ENCODE assay signal across 17 cellular contexts in genomic region chr5:150612405-150612804, GRCh38. TPM values are rescaled to one million over a fixed set of nuclear protein-coding genes. Genes with fewer than 3 reads are reported as not detected.
DNase-seq lines count a peak whose midpoint lies in the region; ATAC-seq and TF ChIP-seq lines count a peak whose summit lies in the region.
"Had no signal": no experiment of that assay in that cellular context is flagged by ENCODE, and none has a peak within 500 bp of the region (broad histone marks: within the 10 kb centered on the region; RNA-seq: fewer than 3 reads in every experiment).

No MANE protein-coding gene starts in this region.

- 10 to 15% methylated on average over 4 of the region's 4 CpGs for WGBS in aorta, 2 donors

- H3K36me3 Mint-ChIP-seq in MCF 10A (ENCODE audit: insufficient read depth, unreplicated experiment): no peaks in the 10 kb centered on the region
- peaks cover 4% of the 10 kb centered on the region for H3K36me3 Mint-ChIP-seq in endothelial cell (ENCODE audit: low read depth, unreplicated experiment)
- H3K36me3 Mint-ChIP-seq: activated naive CD8-positive, alpha-beta T cell treated with anti-CD3 and anti-CD28 coated beads for 36 hours had no signal

- TF ChIP-seq CTCF in breast epithelium (IDR thresholded peaks at IDR 0.05) (no peak), MCF 10A (IDR thresholded peaks at IDR 0.05; ENCODE audit: unreplicated experiment) (no peak), endothelial cell (IDR thresholded peaks at IDR 0.05; ENCODE audit: unreplicated experiment) (no peak)

- H3K36me3 ChIP-seq in breast epithelium: no peaks in the 10 kb centered on the region
- no peaks in the 10 kb centered on the region for H3K36me3 ChIP-seq in aorta (ENCODE audit: control insufficient read depth in 1 of 2, insufficient read depth in 2 of 2, low read length in 1 of 2)
- H3K36me3 ChIP-seq: BLaER1 treated with 17β-estradiol and CSF1 and Interleukin-3, amounts not matched to agents 10 nM and 100 nM had no signal

- H3K27me3 Mint-ChIP-seq in MCF 10A (ENCODE audit: insufficient read depth, unreplicated experiment): no peaks in the 10 kb centered on the region
- H3K27me3 Mint-ChIP-seq in endothelial cell (ENCODE audit: unreplicated experiment): peaks cover 2% of the 10 kb centered on the region
- H3K27me3 Mint-ChIP-seq: activated naive CD8-positive, alpha-beta T cell treated with anti-CD3 and anti-CD28 coated beads for 36 hours had no signal

- no peaks in the 10 kb centered on the region for H3K9me3 Mint-ChIP-seq in MCF 10A (ENCODE audit: unreplicated experiment)
- H3K9me3 Mint-ChIP-seq in endothelial cell (ENCODE audit: unreplicated experiment): no peaks in the 10 kb centered on the region
- H3K9me3 Mint-ChIP-seq: activated naive CD8-positive, alpha-beta T cell treated with anti-CD3 and anti-CD28 coated beads for 36 hours; activated T-cell treated with anti-CD3 and anti-CD28 coated beads, Interleukin-2, amount 50 U/mL, for 4 hours; neural crest cell had no signal

- peaks cover 31% of the 10 kb centered on the region for H3K4me1 Mint-ChIP-seq in MCF 10A (ENCODE audit: insufficient read depth, unreplicated experiment)
- H3K4me1 Mint-ChIP-seq in endothelial cell (ENCODE audit: unreplicated experiment): peaks cover 10% of the 10 kb centered on the region
- H3K4me1 Mint-ChIP-seq: activated naive CD8-positive, alpha-beta T cell treated with anti-CD3 and anti-CD28 coated beads for 36 hours had no signal

- no TSS peak for BruUV-seq in MCF 10A (replicated peaks; lab: Mats Ljungman, UMichigan)

- H3K4me1 ChIP-seq in breast epithelium: peaks cover 10 to 34% of the 10 kb centered on the region in 2 donors
- peaks cover 0 to 11% of the 10 kb centered on the region in 2 donors for H3K4me1 ChIP-seq in aorta (ENCODE audit: control insufficient read depth in 1 of 2, insufficient read depth in 2 of 2, low read length in 2 of 2)

- H3K4me3 ChIP-seq in breast epithelium (no peak overlapping the region), aorta (ENCODE audit: low read length in 2 of 2) (no peak overlapping the region)
- H3K4me3 ChIP-seq: BLaER1 treated with 17β-estradiol and CSF1 and Interleukin-3, amounts not matched to agents 10 nM and 100 nM had no signal

- CTCF ChIA-PET in MCF 10A (lab: Yijun Ruan, JAX): interaction anchor here (0.6 to 1.5 kb wide), 9 partner anchors 9 to 748 kb away, joined by 3 to 7 read pairs (median 3); no protein-coding TSS in a partner anchor

- H3K27ac ChIP-seq in breast epithelium: peak overlapping the region; percentile 59 to 78
- peak overlapping the region; percentile 31 to 86 for H3K27ac ChIP-seq in aorta (ENCODE audit: low read depth in 1 of 2, low read length in 2 of 2)
- H3K27ac ChIP-seq: BLaER1 treated with 17β-estradiol and CSF1 and Interleukin-3, amounts not matched to agents 10 nM and 100 nM had no signal

- ATAC-seq in aorta (ENCODE audit: low FRiP score) (no peak), GM21717 (IDR thresholded peaks at IDR 0.05; ENCODE audit: unreplicated experiment) (no peak), GM19023 (IDR thresholded peaks at IDR 0.05; ENCODE audit: unreplicated experiment) (no peak)
- ATAC-seq: activated T-cell treated with anti-CD3 and anti-CD28 coated beads, Interleukin-2, amount 50 U/mL, for 4 hours; HCT116 had no signal

- H3K27me3 ChIP-seq in breast epithelium (no peaks in the 10 kb centered on the region), aorta (ENCODE audit: control insufficient read depth in 1 of 2, insufficient read depth in 2 of 2, low read length in 1 of 2) (no peaks in the 10 kb centered on the region)

- H3K9me3 ChIP-seq in breast epithelium (no peaks in the 10 kb centered on the region), aorta (ENCODE audit: control insufficient read depth, low read length) (no peaks in the 10 kb centered on the region)
- H3K9me3 ChIP-seq: BLaER1 treated with 17β-estradiol and CSF1 and Interleukin-3, amounts not matched to agents 10 nM and 100 nM had no signal

- H3K4me3 Mint-ChIP-seq in MCF 10A (ENCODE audit: unreplicated experiment) (no peak overlapping the region), endothelial cell (ENCODE audit: unreplicated experiment) (peak overlapping the region; percentile 0)
- H3K4me3 Mint-ChIP-seq: activated naive CD8-positive, alpha-beta T cell treated with anti-CD3 and anti-CD28 coated beads for 36 hours; activated T-cell treated with anti-CD3 and anti-CD28 coated beads, Interleukin-2, amount 50 U/mL, for 4 hours; neural crest cell had no signal

- POLR2A ChIA-PET in MCF 10A (lab: Yijun Ruan, JAX): interaction anchor here (0.8 to 1.2 kb wide), 6 partner anchors 9 to 89 kb away, joined by 3 to 5 read pairs (median 4); partner anchors contain the start of gene RBM22

- DNase-seq in breast epithelium (ENCODE audit: low spot score in 2 of 2): no peak
- DNase-seq in MCF 10A (ENCODE audit: unreplicated experiment): no peak
- no peak for DNase-seq in endothelial cell (ENCODE audit: low spot score)
- DNase-seq in mucosa of gallbladder (ENCODE audit: low spot score): peak; percentile 57
- DNase-seq in aorta: no peak
- no peak for DNase-seq in hypothalamus (lab: John Stamatoyannopoulos, UW)
- DNase-seq: 8988T; activated CD4-positive, alpha-beta T cell treated with anti-CD3 and anti-CD28 coated beads, Interleukin-2, amount 50 U/mL, for 1 hour; activated naive CD8-positive, alpha-beta T cell treated with anti-CD3 and anti-CD28 coated beads for 36 hours; activated T-cell treated with anti-CD3 and anti-CD28 coated beads, Interleukin-2, amount 50 U/mL, for 4 hours; NCI-H187 treated with DMSO at 0.1 percent for 48 hours; NCI-H82 had no signal

- no peak overlapping the region for H3K27ac Mint-ChIP-seq in MCF 10A (ENCODE audit: low read depth, unreplicated experiment)
- no peak overlapping the region for H3K27ac Mint-ChIP-seq in endothelial cell (ENCODE audit: unreplicated experiment)
- H3K27ac Mint-ChIP-seq: activated naive CD8-positive, alpha-beta T cell treated with anti-CD3 and anti-CD28 coated beads for 36 hours had no signal

- TF ChIP-seq POLR2A in breast epithelium (IDR thresholded peaks at IDR 0.05): no peak

- intact Hi-C loops in breast epithelium (cut with DNase I; ENCODE audit: low total_unique reads) (no loop called here), MCF 10A (cut with micrococcal nuclease) (no loop called here), aorta (cut with DNase I) (no loop called here)

RNA-seq across cellular contexts. Expression of gene SYNPO, which starts 28.1 kb away (rescaled TPM):
- total RNA-seq in breast epithelium: 10 to 100 TPM in 2 of 3 donors, 1 to 10 TPM in 1; 6.3 to 22.4 (median 15.4) TPM
- 6.3 and 7.1 TPM in 2 replicates for total RNA-seq in MCF 10A (2022)
- 94.3 TPM for total RNA-seq in endothelial cell (ENCODE audit: unreplicated experiment)
- total RNA-seq in mucosa of gallbladder: 123 TPM
- 100 to 1,000 TPM; 327 to 478 TPM for total RNA-seq in aorta
- polyA plus RNA-seq in aorta: 100 to 1,000 TPM; 228 to 486 TPM

RNA-seq across cellular contexts. Expression of gene MYOZ3, which starts 48.6 kb away (rescaled TPM):
- under 1 TPM; under 0.01 to 0.33 (median 0.15) TPM for total RNA-seq in breast epithelium
- not detected in 2 replicates for total RNA-seq in MCF 10A (2022)
- total RNA-seq in endothelial cell (ENCODE audit: unreplicated experiment): 12.0 TPM
- total RNA-seq in mucosa of gallbladder: 2.2 TPM
- 10 to 100 TPM in 1 of 2 donors, 1 to 10 TPM in 1; 2.5 to 14.1 TPM for total RNA-seq in aorta
- 1 to 10 TPM; 2.0 to 2.8 TPM for polyA plus RNA-seq in aorta
